In genomic region chr4:71930459-71930858, GRCh38 we compare ENCODE assay signal across 3 cellular contexts.
TF ChIP-seq lines count a peak whose summit lies in the region.

No MANE protein-coding gene starts in this region.

TF ChIP-seq in A549, 52 proteins besides CTCF, POLR2A, EP300 and RAD21:
- TF ChIP-seq MAFK (IDR thresholded peaks at IDR 0.05; ENCODE audit: partially characterized antibody) (peak; percentile 80), HMGXB4 (CRISPR knock-in tag; IDR thresholded peaks at IDR 0.05; ENCODE audit: borderline replicate concordance) (no peak)

TF ChIP-seq in IMR-90, 13 proteins besides CTCF, POLR2A, EP300 and RAD21:
- no peak for TF ChIP-seq MXI1 (IDR thresholded peaks at IDR 0.05; ENCODE audit: borderline replicate concordance, low read depth, low read length)
- TF ChIP-seq RCOR1 (IDR thresholded peaks at IDR 0.05; ENCODE audit: insufficient replicate concordance, low read length): no peak
- TF ChIP-seq MAZ (IDR thresholded peaks at IDR 0.05; ENCODE audit: borderline replicate concordance, low read depth, low read length): no peak
- TF ChIP-seq MAFK (IDR thresholded peaks at IDR 0.05; ENCODE audit: low read depth, low read length): peak; percentile 92

TF ChIP-seq in H1, 55 proteins besides CTCF, POLR2A, EP300 and RAD21:
- no peak for TF ChIP-seq BACH1 (IDR thresholded peaks at IDR 0.05; ENCODE audit: low read length)
- peak; percentile 34; the same call in 1 of the 2 replicates for TF ChIP-seq MAFK (IDR thresholded peaks at IDR 0.05; ENCODE audit: low read depth, low read length)
